Comparison of ENCODE assay signal across 8 cellular contexts in genomic region chr14:81221579-81222102, GRCh38. TPM values are rescaled to one million over a fixed set of nuclear protein-coding genes. Genes with fewer than 3 reads are reported as not detected.
DNase-seq lines count a peak whose midpoint lies in the region; ATAC-seq and TF ChIP-seq lines count a peak whose summit lies in the region.

No MANE protein-coding gene starts in this region.

- H2AFZ ChIP-seq in hepatocyte (peak overlapping the region; percentile 85), smooth muscle cell (ENCODE audit: low read depth) (peak overlapping the region; percentile 73)

- H3K36me3 ChIP-seq in hepatocyte (replicated peaks; ENCODE audit: insufficient read depth, low read depth) = no peaks in the 10 kb centered on the region
- no peaks in the 10 kb centered on the region for H3K36me3 ChIP-seq in smooth muscle cell (ENCODE audit: low read depth)

- H3K4me3 Mint-ChIP-seq in activated T-cell treated with anti-CD3 and anti-CD28 coated beads, Interleukin-2, amount 50 U/mL, for 4 hours = peak overlapping the region; percentile 97
- H3K4me3 Mint-ChIP-seq in WTC11 = peak overlapping the region; percentile 95

- TF ChIP-seq CTCF in WTC11 (IDR thresholded peaks at IDR 0.05) (no peak), hepatocyte (IDR thresholded peaks at IDR 0.05; ENCODE audit: poor library complexity) (no peak), smooth muscle cell (IDR thresholded peaks at IDR 0.05; ENCODE audit: borderline replicate concordance, insufficient read depth, poor library complexity, severe bottlenecking) (no peak)

- no peaks in the 10 kb centered on the region for H3K9me3 Mint-ChIP-seq in activated T-cell treated with anti-CD3 and anti-CD28 coated beads, Interleukin-2, amount 50 U/mL, for 4 hours
- H3K9me3 Mint-ChIP-seq in WTC11 = no peaks in the 10 kb centered on the region

- peak overlapping the region; percentile 98 for H3K9ac ChIP-seq in smooth muscle cell (ENCODE audit: low read depth)

- H3K36me3 Mint-ChIP-seq in activated T-cell treated with anti-CD3 and anti-CD28 coated beads, Interleukin-2, amount 50 U/mL, for 4 hours (ENCODE audit: insufficient read depth) = peaks cover 5% of the 10 kb centered on the region
- peaks cover 6% of the 10 kb centered on the region for H3K36me3 Mint-ChIP-seq in WTC11

- H3K27me3 ChIP-seq in hepatocyte (no peaks in the 10 kb centered on the region), smooth muscle cell (ENCODE audit: low read depth) (no peaks in the 10 kb centered on the region)

- H3K4me1 ChIP-seq in hepatocyte (ENCODE audit: insufficient read depth) (peaks cover 20% of the 10 kb centered on the region), smooth muscle cell (ENCODE audit: low read depth) (peaks cover 25% of the 10 kb centered on the region)

- no peaks in the 10 kb centered on the region for H3K27me3 Mint-ChIP-seq in activated T-cell treated with anti-CD3 and anti-CD28 coated beads, Interleukin-2, amount 50 U/mL, for 4 hours (ENCODE audit: low read depth)
- peaks cover 4% of the 10 kb centered on the region; the same call in 1 of the 2 replicates for H3K27me3 Mint-ChIP-seq in WTC11 (ENCODE audit: low read depth)

- H4K20me1 ChIP-seq in hepatocyte (ENCODE audit: insufficient read depth, poor library complexity, severe bottlenecking) = peaks cover 10% of the 10 kb centered on the region
- H4K20me1 ChIP-seq in smooth muscle cell (ENCODE audit: low read depth) = peaks cover 23% of the 10 kb centered on the region

- peaks cover 32% of the 10 kb centered on the region for H3K4me1 Mint-ChIP-seq in activated T-cell treated with anti-CD3 and anti-CD28 coated beads, Interleukin-2, amount 50 U/mL, for 4 hours (ENCODE audit: low read depth)
- peaks cover 31% of the 10 kb centered on the region for H3K4me1 Mint-ChIP-seq in WTC11

- no peaks in the 10 kb centered on the region for H3K9me3 ChIP-seq in hepatocyte (ENCODE audit: low read depth)
- no peaks in the 10 kb centered on the region for H3K9me3 ChIP-seq in smooth muscle cell (replicated peaks; ENCODE audit: low read depth)

- H3F3A ChIP-seq in smooth muscle cell (ENCODE audit: low read depth) = peaks cover 15% of the 10 kb centered on the region

- H3K4me3 ChIP-seq in hepatocyte = peak overlapping the region; percentile 12
- H3K4me3 ChIP-seq in smooth muscle cell = peak overlapping the region; percentile 98

- 33% methylated on average over 16 of the region's 16 CpGs for WGBS in hepatocyte (ENCODE audit: low lambda C conversion rate, missing lambda C conversion rate)
- WGBS in smooth muscle cell (ENCODE audit: low lambda C conversion rate) = 17% methylated on average over 16 of the region's 16 CpGs

- no peak for DNase-seq in activated T-cell treated with anti-CD3 and anti-CD28 coated beads, Interleukin-2, amount 50 U/mL, for 4 hours
- no peak for DNase-seq in activated T-cell treated with anti-CD3 and anti-CD28 coated beads, Interleukin-2, amount 50 U/mL, for 1 hour
- no peak for DNase-seq in WTC11 (ENCODE audit: low spot score)
- DNase-seq in hepatocyte (ENCODE audit: low spot score) = peak; percentile 13
- no peak for DNase-seq in smooth muscle cell (lab: John Stamatoyannopoulos, UW; ENCODE audit: unreplicated experiment)
- no peak for DNase-seq in iPS-NIHi7 (ENCODE audit: extremely low spot score)
- DNase-seq in activated gamma-delta T cell (lab: John Stamatoyannopoulos, UW) = no peak
- DNase-seq in NCI-H1092 treated with DMSO at 0.1 percent for 48 hours (lab: John Stamatoyannopoulos, UW) = no peak

- peak overlapping the region; percentile 99 for H3K27ac ChIP-seq in hepatocyte
- H3K27ac ChIP-seq in smooth muscle cell (ENCODE audit: low read depth) = peak overlapping the region; percentile 100

- ATAC-seq in activated T-cell treated with anti-CD3 and anti-CD28 coated beads, Interleukin-2, amount 50 U/mL, for 4 hours = no peak
- ATAC-seq in WTC11 = no peak

- H3K79me2 ChIP-seq in hepatocyte (peaks cover 30% of the 10 kb centered on the region), smooth muscle cell (ENCODE audit: low read depth) (peaks cover 25% of the 10 kb centered on the region)

- H3K4me2 ChIP-seq in hepatocyte = peak overlapping the region; percentile 77
- H3K4me2 ChIP-seq in smooth muscle cell = peak overlapping the region; percentile 84

- POLR2A ChIA-PET in WTC11 (lab: Charles Lee) = interaction anchor here (1.0 to 1.8 kb wide), 9 partner anchors 30 to 312 kb away, joined by 3 to 18 read pairs (median 5); partner anchors contain the start of genes SEL1L and TSHR

- CTCF ChIA-PET in WTC11 (lab: Charles Lee) = interaction anchor here (0.8 to 0.9 kb wide), 2 partner anchors 231 to 312 kb away, joined by 3 read pairs; partner anchors contain the start of gene SEL1L

- H3K27ac Mint-ChIP-seq in WTC11 = peak overlapping the region; percentile 99

- no peaks in the 10 kb centered on the region for H3K9me2 ChIP-seq in hepatocyte (replicated peaks; ENCODE audit: insufficient read depth)

TF ChIP-seq in WTC11, 78 proteins besides CTCF, POLR2A, EP300 and RAD21:
- TF ChIP-seq TEAD4 (CRISPR knock-in tag; IDR thresholded peaks at IDR 0.05) = 0 out of 2 replicates have a peak, but pooled peaks have one; percentile 10
- peak; percentile 69; the same call in 1 of the 2 replicates for TF ChIP-seq ZNF671 (CRISPR knock-in tag; IDR thresholded peaks at IDR 0.05)
- no peak for TF ChIP-seq ZNF416 (CRISPR knock-in tag; IDR thresholded peaks at IDR 0.05)
- 0 out of 2 replicates have a peak, but pooled peaks have one; percentile 65 for TF ChIP-seq ZNF425 (CRISPR knock-in tag; conservative IDR thresholded peaks at IDR 0.05)

RNA-seq across cellular contexts. Expression of gene GTF2A1, which starts 0.9 kb away (rescaled TPM):
- total RNA-seq in activated T-cell treated with anti-CD3 and anti-CD28 coated beads, Interleukin-2, amount 50 U/mL, for 4 hours = 10 to 100 TPM; 42.8 to 44.4 (median 43.4) TPM
- total RNA-seq in WTC11 (2021) (44.3 to 49.0 TPM (median 45.2 TPM) in 3 replicates), hepatocyte (23.3 and 25.1 TPM in 2 replicates), smooth muscle cell (39.4 and 40.7 TPM in 2 replicates)
- polyA plus RNA-seq in hepatocyte (2.3 and 3.8 TPM in 2 replicates), smooth muscle cell (4.0 and 4.7 TPM in 2 replicates)
